Comparison of ENCODE assay signal across 1 cellular context in genomic region chr15:32492768-32493167, GRCh38. TPM values are rescaled to one million over a fixed set of nuclear protein-coding genes. Genes with fewer than 3 reads are reported as not detected.
"Had no signal": no experiment of that assay in that cellular context is flagged by ENCODE, and none has a peak within 500 bp of the region (broad histone marks: within the 10 kb centered on the region; RNA-seq: fewer than 3 reads in every experiment).

No MANE protein-coding gene starts in this region.

RNA-seq across cellular contexts. Expression of gene GOLGA8O, which starts 37.3 kb away (rescaled TPM):
- total RNA-seq: vagina had no signal
